Comparison of ENCODE assay signal across 1 cellular context in the genomic region with DNA sequence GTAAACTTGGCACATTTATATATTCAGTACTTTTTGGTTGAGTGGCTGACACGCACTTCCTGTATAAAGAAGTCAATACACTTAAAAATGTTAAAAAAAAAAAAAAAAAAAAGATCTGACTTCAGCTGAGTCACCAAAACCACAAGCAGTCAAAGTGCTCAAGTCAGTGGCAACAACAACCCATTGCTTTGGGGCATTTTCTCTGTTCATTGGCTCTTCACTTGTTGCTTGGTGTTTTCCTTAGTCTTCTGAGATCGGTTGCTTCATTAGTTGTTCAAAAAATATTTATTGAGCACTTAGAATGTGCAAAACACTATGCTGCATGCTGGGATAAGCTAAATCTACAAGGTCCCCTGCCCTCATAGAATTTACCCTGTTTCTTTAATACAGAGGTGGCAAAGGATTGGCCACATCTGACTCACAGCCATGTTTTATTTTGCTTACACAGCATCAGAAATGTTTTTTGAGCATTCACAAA.
TF ChIP-seq lines count a peak whose summit lies in the region.

No MANE protein-coding gene starts in this region.

TF ChIP-seq in K562, 482 proteins besides CTCF, POLR2A, EP300 and RAD21 (continued from another document and continues in another):
- TF ChIP-seq, protein P1, sequence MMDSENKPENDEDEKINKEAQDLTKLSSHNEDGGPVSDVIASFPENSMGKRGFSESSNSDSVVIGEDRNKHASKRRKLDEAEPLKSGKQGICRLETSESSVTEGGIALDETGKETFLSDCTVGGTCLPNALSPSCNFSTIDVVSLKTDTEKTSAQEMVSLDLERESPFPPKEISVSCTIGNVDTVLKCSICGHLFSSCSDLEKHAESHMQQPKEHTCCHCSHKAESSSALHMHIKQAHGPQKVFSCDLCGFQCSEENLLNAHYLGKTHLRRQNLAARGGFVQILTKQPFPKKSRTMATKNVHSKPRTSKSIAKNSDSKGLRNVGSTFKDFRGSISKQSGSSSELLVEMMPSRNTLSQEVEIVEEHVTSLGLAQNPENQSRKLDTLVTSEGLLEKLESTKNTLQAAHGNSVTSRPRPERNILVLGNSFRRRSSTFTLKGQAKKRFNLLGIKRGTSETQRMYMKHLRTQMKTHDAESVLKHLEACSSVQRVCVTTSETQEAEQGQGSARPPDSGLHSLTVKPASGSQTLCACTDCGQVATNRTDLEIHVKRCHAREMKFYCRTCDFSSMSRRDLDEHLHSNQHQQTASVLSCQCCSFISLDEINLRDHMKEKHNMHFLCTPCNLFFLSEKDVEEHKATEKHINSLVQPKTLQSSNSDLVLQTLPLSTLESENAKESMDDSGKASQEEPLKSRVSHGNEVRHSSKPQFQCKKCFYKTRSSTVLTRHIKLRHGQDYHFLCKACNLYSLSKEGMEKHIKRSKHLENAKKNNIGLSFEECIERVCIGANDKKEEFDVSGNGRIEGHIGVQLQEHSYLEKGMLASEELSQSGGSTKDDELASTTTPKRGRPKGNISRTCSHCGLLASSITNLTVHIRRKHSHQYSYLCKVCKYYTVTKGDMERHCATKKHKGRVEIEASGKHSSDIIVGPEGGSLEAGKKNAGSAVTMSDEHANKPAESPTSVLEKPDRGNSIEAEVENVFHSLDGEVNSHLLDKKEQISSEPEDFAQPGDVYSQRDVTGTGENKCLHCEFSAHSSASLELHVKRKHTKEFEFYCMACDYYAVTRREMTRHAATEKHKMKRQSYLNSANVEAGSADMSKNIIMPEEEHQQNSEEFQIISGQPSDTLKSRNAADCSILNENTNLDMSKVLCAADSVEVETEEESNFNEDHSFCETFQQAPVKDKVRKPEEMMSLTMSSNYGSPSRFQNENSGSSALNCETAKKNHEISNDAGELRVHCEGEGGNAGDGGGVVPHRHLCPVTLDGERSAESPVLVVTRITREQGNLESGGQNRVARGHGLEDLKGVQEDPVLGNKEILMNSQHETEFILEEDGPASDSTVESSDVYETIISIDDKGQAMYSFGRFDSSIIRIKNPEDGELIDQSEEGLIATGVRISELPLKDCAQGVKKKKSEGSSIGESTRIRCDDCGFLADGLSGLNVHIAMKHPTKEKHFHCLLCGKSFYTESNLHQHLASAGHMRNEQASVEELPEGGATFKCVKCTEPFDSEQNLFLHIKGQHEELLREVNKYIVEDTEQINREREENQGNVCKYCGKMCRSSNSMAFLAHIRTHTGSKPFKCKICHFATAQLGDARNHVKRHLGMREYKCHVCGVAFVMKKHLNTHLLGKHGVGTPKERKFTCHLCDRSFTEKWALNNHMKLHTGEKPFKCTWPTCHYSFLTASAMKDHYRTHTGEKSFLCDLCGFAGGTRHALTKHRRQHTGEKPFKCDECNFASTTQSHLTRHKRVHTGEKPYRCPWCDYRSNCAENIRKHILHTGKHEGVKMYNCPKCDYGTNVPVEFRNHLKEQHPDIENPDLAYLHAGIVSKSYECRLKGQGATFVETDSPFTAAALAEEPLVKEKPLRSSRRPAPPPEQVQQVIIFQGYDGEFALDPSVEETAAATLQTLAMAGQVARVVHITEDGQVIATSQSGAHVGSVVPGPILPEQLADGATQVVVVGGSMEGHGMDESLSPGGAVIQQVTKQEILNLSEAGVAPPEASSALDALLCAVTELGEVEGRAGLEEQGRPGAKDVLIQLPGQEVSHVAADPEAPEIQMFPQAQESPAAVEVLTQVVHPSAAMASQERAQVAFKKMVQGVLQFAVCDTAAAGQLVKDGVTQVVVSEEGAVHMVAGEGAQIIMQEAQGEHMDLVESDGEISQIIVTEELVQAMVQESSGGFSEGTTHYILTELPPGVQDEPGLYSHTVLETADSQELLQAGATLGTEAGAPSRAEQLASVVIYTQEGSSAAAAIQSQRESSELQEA (IDR thresholded peaks at IDR 0.05; ENCODE audit: low read depth), result no peak
- TF ChIP-seq PREB (CRISPR knock-in tag; IDR thresholded peaks at IDR 0.05) (no peak), ZNF24 (IDR thresholded peaks at IDR 0.05) (no peak), TCF7L2 (IDR thresholded peaks at IDR 0.05; ENCODE audit: low read depth, low read length) (no peak), U2AF1 (optimal IDR thresholded peaks at IDR 0.05; ENCODE audit: low read depth, low read length) (no peak), CXXC5 (CRISPR knock-in tag; IDR thresholded peaks at IDR 0.05) (0 out of 2 replicates have a peak, but pooled peaks have one; percentile 14), ZNF511 (CRISPR knock-in tag; IDR thresholded peaks at IDR 0.05) (no peak), ZC3H11A (IDR thresholded peaks at IDR 0.05; ENCODE audit: low read depth, low read length) (no peak), HMGN3 (IDR thresholded peaks at IDR 0.05; ENCODE audit: borderline replicate concordance, extremely low read depth, insufficient read length, low read depth, low read length) (no peak), ZNF583 (CRISPR knock-in tag; IDR thresholded peaks at IDR 0.05) (no peak), HDAC6 (IDR thresholded peaks at IDR 0.05; ENCODE audit: low read depth, low read length) (no peak), NFE2 (IDR thresholded peaks at IDR 0.05; ENCODE audit: low read depth) (peak; percentile 95), CBX3 (IDR thresholded peaks at IDR 0.05; ENCODE audit: borderline replicate concordance in 1 of 2, low read length in 2 of 2) (0 out of 3 replicates have a peak, but pooled peaks of 1 of the 2 experiments have one; percentile 63), PTBP1 (IDR thresholded peaks at IDR 0.05; ENCODE audit: low read depth, low read length) (no peak), EWSR1 (IDR thresholded peaks at IDR 0.05; ENCODE audit: borderline replicate concordance, low read depth, partially characterized antibody) (no peak), YY1 (IDR thresholded peaks at IDR 0.05; ENCODE audit: borderline replicate concordance in 1 of 3, control insufficient read depth in 1 of 3, extremely low read depth in 1 of 3, insufficient read depth in 3 of 3, insufficient read length in 1 of 3, insufficient replicate concordance in 2 of 3, low read depth in 1 of 3, low read length in 2 of 3) (no peak), MCM5 (IDR thresholded peaks at IDR 0.05; ENCODE audit: low read depth) (no peak), TEAD2 (tag; IDR thresholded peaks at IDR 0.05) (no peak), ZNF436 (CRISPR knock-in tag; IDR thresholded peaks at IDR 0.05) (no peak), ASH1L (IDR thresholded peaks at IDR 0.05; ENCODE audit: borderline replicate concordance, low read depth, partially characterized antibody) (no peak), XRCC5 (IDR thresholded peaks at IDR 0.05; ENCODE audit: low read depth, low read length) (no peak), RUNX1 (IDR thresholded peaks at IDR 0.05; ENCODE audit: low read depth) (no peak), ZFP36 (IDR thresholded peaks at IDR 0.05; ENCODE audit: low read depth, low read length, partially characterized antibody) (peak; percentile 45), BRCA1 (IDR thresholded peaks at IDR 0.05) (no peak), BRCA1 (CRISPR knock-in tag; IDR thresholded peaks at IDR 0.05) (no peak), DNMT1 (IDR thresholded peaks at IDR 0.05) (no peak), ZFX (CRISPR knock-in tag; IDR thresholded peaks at IDR 0.05) (no peak), ZNF23 (CRISPR knock-in tag; IDR thresholded peaks at IDR 0.05) (no peak), CBX5 (IDR thresholded peaks at IDR 0.05; ENCODE audit: borderline replicate concordance, low read depth) (no peak), TSC22D4 (tag; IDR thresholded peaks at IDR 0.05) (no peak), TBL1XR1 (IDR thresholded peaks at IDR 0.05; ENCODE audit: low read length in 2 of 2) (no peak), PHB (CRISPR knock-in tag; IDR thresholded peaks at IDR 0.05) (no peak), ZZZ3 (IDR thresholded peaks at IDR 0.05) (no peak), MAZ (CRISPR knock-in tag; conservative IDR thresholded peaks at IDR 0.05 in 1 of 2, IDR thresholded peaks at IDR 0.05 in 1 of 2) (peak in 1 of 2 experiments; percentile 20; a peak in 1 of 4 replicates), CBFA2T2 (conservative IDR thresholded peaks at IDR 0.05) (no peak), ZNF263 (CRISPR knock-in tag; IDR thresholded peaks at IDR 0.05; ENCODE audit: borderline replicate concordance) (no peak), ETV5 (CRISPR knock-in tag; IDR thresholded peaks at IDR 0.05; ENCODE audit: low read depth) (no peak), CHCHD3 (CRISPR knock-in tag; IDR thresholded peaks at IDR 0.05) (no peak), SMARCC2 (IDR thresholded peaks at IDR 0.05; ENCODE audit: low read depth) (peak; percentile 76), SAFB (IDR thresholded peaks at IDR 0.05; ENCODE audit: borderline replicate concordance, low read depth, low read length) (no peak), MIER1 (IDR thresholded peaks at IDR 0.05; ENCODE audit: low read depth) (no peak), POLR2H (tag; IDR thresholded peaks at IDR 0.05; ENCODE audit: low read depth) (no peak), TOE1 (IDR thresholded peaks at IDR 0.05; ENCODE audit: borderline replicate concordance) (0 out of 2 replicates have a peak, but pooled peaks have one; percentile 24), TOE1 (CRISPR knock-in tag; IDR thresholded peaks at IDR 0.05; ENCODE audit: borderline replicate concordance, low read depth) (no peak), ZNF644 (tag; IDR thresholded peaks at IDR 0.05; ENCODE audit: low read depth) (0 out of 2 replicates have a peak, but pooled peaks have one; percentile 33), MTA1 (IDR thresholded peaks at IDR 0.05; ENCODE audit: borderline replicate concordance) (no peak), ZNF584 (CRISPR knock-in tag; IDR thresholded peaks at IDR 0.05; ENCODE audit: low read depth) (no peak), TAF15 (IDR thresholded peaks at IDR 0.05; ENCODE audit: low read depth, low read length) (no peak), E2F4 (CRISPR knock-in tag; IDR thresholded peaks at IDR 0.05; ENCODE audit: low read depth) (no peak), MAFG (tag; conservative IDR thresholded peaks at IDR 0.05) (peak; percentile 88), SOX6 (IDR thresholded peaks at IDR 0.05) (no peak), THAP7 (CRISPR knock-in tag; IDR thresholded peaks at IDR 0.05) (no peak), FIP1L1 (IDR thresholded peaks at IDR 0.05; ENCODE audit: low read depth, low read length, poor library complexity, severe bottlenecking) (no peak)
- TF ChIP-seq, protein P2, sequence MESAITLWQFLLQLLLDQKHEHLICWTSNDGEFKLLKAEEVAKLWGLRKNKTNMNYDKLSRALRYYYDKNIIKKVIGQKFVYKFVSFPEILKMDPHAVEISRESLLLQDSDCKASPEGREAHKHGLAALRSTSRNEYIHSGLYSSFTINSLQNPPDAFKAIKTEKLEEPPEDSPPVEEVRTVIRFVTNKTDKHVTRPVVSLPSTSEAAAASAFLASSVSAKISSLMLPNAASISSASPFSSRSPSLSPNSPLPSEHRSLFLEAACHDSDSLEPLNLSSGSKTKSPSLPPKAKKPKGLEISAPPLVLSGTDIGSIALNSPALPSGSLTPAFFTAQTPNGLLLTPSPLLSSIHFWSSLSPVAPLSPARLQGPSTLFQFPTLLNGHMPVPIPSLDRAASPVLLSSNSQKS (CRISPR knock-in tag; IDR thresholded peaks at IDR 0.05), result no peak
- TF ChIP-seq, protein P3, sequence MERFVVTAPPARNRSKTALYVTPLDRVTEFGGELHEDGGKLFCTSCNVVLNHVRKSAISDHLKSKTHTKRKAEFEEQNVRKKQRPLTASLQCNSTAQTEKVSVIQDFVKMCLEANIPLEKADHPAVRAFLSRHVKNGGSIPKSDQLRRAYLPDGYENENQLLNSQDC (CRISPR knock-in tag; IDR thresholded peaks at IDR 0.05), result no peak
- TF ChIP-seq, protein P4, sequence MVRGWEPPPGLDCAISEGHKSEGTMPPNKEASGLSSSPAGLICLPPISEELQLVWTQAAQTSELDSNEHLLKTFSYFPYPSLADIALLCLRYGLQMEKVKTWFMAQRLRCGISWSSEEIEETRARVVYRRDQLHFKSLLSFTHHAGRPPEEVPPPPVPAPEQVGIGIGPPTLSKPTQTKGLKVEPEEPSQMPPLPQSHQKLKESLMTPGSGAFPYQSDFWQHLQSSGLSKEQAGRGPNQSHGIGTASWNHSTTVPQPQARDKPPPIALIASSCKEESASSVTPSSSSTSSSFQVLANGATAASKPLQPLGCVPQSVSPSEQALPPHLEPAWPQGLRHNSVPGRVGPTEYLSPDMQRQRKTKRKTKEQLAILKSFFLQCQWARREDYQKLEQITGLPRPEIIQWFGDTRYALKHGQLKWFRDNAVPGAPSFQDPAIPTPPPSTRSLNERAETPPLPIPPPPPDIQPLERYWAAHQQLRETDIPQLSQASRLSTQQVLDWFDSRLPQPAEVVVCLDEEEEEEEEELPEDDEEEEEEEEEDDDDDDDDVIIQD (CRISPR knock-in tag; IDR thresholded peaks at IDR 0.05), result no peak
- TF ChIP-seq, protein P5, sequence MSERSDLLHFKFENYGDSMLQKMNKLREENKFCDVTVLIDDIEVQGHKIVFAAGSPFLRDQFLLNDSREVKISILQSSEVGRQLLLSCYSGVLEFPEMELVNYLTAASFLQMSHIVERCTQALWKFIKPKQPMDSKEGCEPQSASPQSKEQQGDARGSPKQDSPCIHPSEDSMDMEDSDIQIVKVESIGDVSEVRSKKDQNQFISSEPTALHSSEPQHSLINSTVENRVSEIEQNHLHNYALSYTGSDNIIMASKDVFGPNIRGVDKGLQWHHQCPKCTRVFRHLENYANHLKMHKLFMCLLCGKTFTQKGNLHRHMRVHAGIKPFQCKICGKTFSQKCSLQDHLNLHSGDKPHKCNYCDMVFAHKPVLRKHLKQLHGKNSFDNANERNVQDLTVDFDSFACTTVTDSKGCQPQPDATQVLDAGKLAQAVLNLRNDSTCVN (CRISPR knock-in tag; IDR thresholded peaks at IDR 0.05), result no peak
